In genomic region chr6:167558213-167558869, GRCh38 we compare ENCODE assay signal across 27 cellular contexts.
DNase-seq lines count a peak whose midpoint lies in the region; ATAC-seq and TF ChIP-seq lines count a peak whose summit lies in the region.
"Had no signal": no experiment of that assay in that cellular context is flagged by ENCODE, and none has a peak within 500 bp of the region (broad histone marks: within the 10 kb centered on the region; RNA-seq: fewer than 3 reads in every experiment).

No MANE protein-coding gene starts in this region.

- peaks cover 4% of the 10 kb centered on the region for H3K23me2 ChIP-seq in H9 (ENCODE audit: insufficient read length, low read depth, low read length, poor library complexity, severe bottlenecking)

- no CpG with 5 or more reads among the region's 10 CpGs for WGBS in H9 (ENCODE audit: extremely low coverage, insufficient read length, low lambda C conversion rate)
- 49% methylated on average over 10 of the region's 10 CpGs for WGBS in smooth muscle cell (ENCODE audit: low lambda C conversion rate)

- H3K23ac ChIP-seq in H9 (ENCODE audit: insufficient read length, low read depth, low read length), result no peak overlapping the region

- H4K8ac ChIP-seq in H9 (replicated peaks; ENCODE audit: insufficient read length, low read depth, low read length), result no peak overlapping the region

- H4K20me1 ChIP-seq in H9 (ENCODE audit: control insufficient read depth, insufficient read depth, insufficient read length) (peaks cover 3% of the 10 kb centered on the region), smooth muscle cell (ENCODE audit: low read depth) (no peaks in the 10 kb centered on the region)

- no peak overlapping the region for H3K56ac ChIP-seq in H9 (ENCODE audit: insufficient read length, low read depth, low read length)

- H3K9ac ChIP-seq in H9 (ENCODE audit: extremely low read depth, insufficient read length, low read length), result no peak overlapping the region
- H3K9ac ChIP-seq in smooth muscle cell (ENCODE audit: low read depth), result no peak overlapping the region

- H3K4me1 ChIP-seq in H9 (ENCODE audit: insufficient read depth, low read length), result no peaks in the 10 kb centered on the region; the same call in 1 of the 2 replicates
- no peaks in the 10 kb centered on the region for H3K4me1 ChIP-seq in smooth muscle cell (ENCODE audit: low read depth)
- H3K4me1 ChIP-seq: breast epithelium, transverse colon had no signal

- no peaks in the 10 kb centered on the region; a peak in 3 of 7 replicates for H3K36me3 Mint-ChIP-seq in H9 (ENCODE audit: insufficient read depth in 1 of 3, low read depth in 3 of 3)
- peaks cover 7% of the 10 kb centered on the region for H3K36me3 Mint-ChIP-seq in chondrocyte (ENCODE audit: low read depth)
- H3K36me3 Mint-ChIP-seq in nephron (ENCODE audit: low read depth), result peaks cover 9% of the 10 kb centered on the region
- peaks cover 4% of the 10 kb centered on the region for H3K36me3 Mint-ChIP-seq in natural killer cell treated with Interleukin-12 subunit alpha and Interleukin-12 subunit beta and Interleukin-15 and Interleukin-18, amount 100 ng/mL, for 72 hours
- H3K36me3 Mint-ChIP-seq: activated naive CD4-positive, alpha-beta T cell treated with anti-CD3 and anti-CD28 coated beads, Interleukin-2, amount 50 U/mL, for 24 hours; T-cell had no signal

- H4K91ac ChIP-seq in H9 (ENCODE audit: insufficient read length, low read depth, low read length), result no peak overlapping the region

- H3K4me3 Mint-ChIP-seq in H9, result no peak overlapping the region
- no peak overlapping the region for H3K4me3 Mint-ChIP-seq in chondrocyte (ENCODE audit: unreplicated experiment)
- peak overlapping the region in 1 of 3 experiments; percentile 37 for H3K4me3 Mint-ChIP-seq in nephron
- H3K4me3 Mint-ChIP-seq in natural killer cell treated with Interleukin-12 subunit alpha and Interleukin-12 subunit beta and Interleukin-15 and Interleukin-18, amount 100 ng/mL, for 72 hours, result no peak overlapping the region
- H3K4me3 Mint-ChIP-seq: activated naive CD4-positive, alpha-beta T cell treated with anti-CD3 and anti-CD28 coated beads, Interleukin-2, amount 50 U/mL, for 24 hours; GM23338; HFFc6; naive thymus-derived CD4-positive, alpha-beta T cell; T-cell had no signal

- H3K4ac ChIP-seq in H9 (ENCODE audit: low read depth, low read length), result no peak overlapping the region

- H2BK15ac ChIP-seq in H9 (ENCODE audit: low read depth, low read length), result no peak overlapping the region

- H3K4me1 Mint-ChIP-seq in H9 (peaks cover 3 to 5% of the 10 kb centered on the region in 2 experiments; a peak in 3 of 4 replicates), chondrocyte (ENCODE audit: low read depth) (peaks cover 21% of the 10 kb centered on the region), nephron (peaks cover 50% of the 10 kb centered on the region)
- H3K4me1 Mint-ChIP-seq in natural killer cell treated with Interleukin-12 subunit alpha and Interleukin-12 subunit beta and Interleukin-15 and Interleukin-18, amount 100 ng/mL, for 72 hours (ENCODE audit: low read depth in 2 of 2), result peaks cover 0 to 5% of the 10 kb centered on the region in 2 donors
- H3K4me1 Mint-ChIP-seq: activated naive CD4-positive, alpha-beta T cell treated with anti-CD3 and anti-CD28 coated beads, Interleukin-2, amount 50 U/mL, for 24 hours; naive thymus-derived CD4-positive, alpha-beta T cell; T-cell had no signal

- peaks cover 7% of the 10 kb centered on the region for H3K27me3 Mint-ChIP-seq in H9 (ENCODE audit: low read depth)
- peaks cover 4% of the 10 kb centered on the region for H3K27me3 Mint-ChIP-seq in chondrocyte (ENCODE audit: low read depth)
- H3K27me3 Mint-ChIP-seq in nephron (ENCODE audit: low read depth), result peaks cover 11% of the 10 kb centered on the region
- no peaks in the 10 kb centered on the region for H3K27me3 Mint-ChIP-seq in natural killer cell treated with Interleukin-12 subunit alpha and Interleukin-12 subunit beta and Interleukin-15 and Interleukin-18, amount 100 ng/mL, for 72 hours
- H3K27me3 Mint-ChIP-seq: activated naive CD4-positive, alpha-beta T cell treated with anti-CD3 and anti-CD28 coated beads, Interleukin-2, amount 50 U/mL, for 24 hours had no signal

- H3K14ac ChIP-seq in H9 (ENCODE audit: insufficient read depth, low read length), result peak overlapping the region; percentile 36; the same call in 1 of the 2 replicates

- no peaks in the 10 kb centered on the region for H3K36me3 ChIP-seq in smooth muscle cell (ENCODE audit: low read depth)
- H3K36me3 ChIP-seq: breast epithelium, left ventricle myocardium inferior, pancreas, transverse colon, WERI-Rb-1 had no signal

- no peaks in the 10 kb centered on the region for H3K79me1 ChIP-seq in H9 (ENCODE audit: insufficient read depth, low read depth, low read length, poor library complexity, severe bottlenecking)

- no peak overlapping the region for H2BK5ac ChIP-seq in H9 (ENCODE audit: insufficient read length, low read length)

- H3K9me3 ChIP-seq in H9 (ENCODE audit: control insufficient read depth, low read depth, low read length) (no peaks in the 10 kb centered on the region), smooth muscle cell (replicated peaks; ENCODE audit: low read depth) (peaks cover 4% of the 10 kb centered on the region)
- H3K9me3 ChIP-seq: pancreas, transverse colon had no signal

- H3K27ac Mint-ChIP-seq in H9 (peak overlapping the region in 1 of 3 experiments; percentile 22; a peak in 1 of 7 replicates), chondrocyte (ENCODE audit: unreplicated experiment) (peak overlapping the region; percentile 43), nephron (peak overlapping the region; percentile 86 to 98 (median 98))
- no peak overlapping the region for H3K27ac Mint-ChIP-seq in natural killer cell treated with Interleukin-12 subunit alpha and Interleukin-12 subunit beta and Interleukin-15 and Interleukin-18, amount 100 ng/mL, for 72 hours
- H3K27ac Mint-ChIP-seq: activated naive CD4-positive, alpha-beta T cell treated with anti-CD3 and anti-CD28 coated beads, Interleukin-2, amount 50 U/mL, for 24 hours; GM23338; HFFc6; naive thymus-derived CD4-positive, alpha-beta T cell; T-cell had no signal

- no peak overlapping the region for H2AK5ac ChIP-seq in H9 (ENCODE audit: insufficient read length, low read length)

- H4K5ac ChIP-seq in H9 (ENCODE audit: insufficient read length, low read depth, low read length), result peak overlapping the region; percentile 50

- in situ Hi-C loops in ACHN (cut with HindIII; ENCODE audit: low pct_ligation_motif_present, low pct_unique_long_range_greater_than_20kb, low sequenced_read_pairs), result no loop called here

- H3K79me2 ChIP-seq in H9 (ENCODE audit: insufficient read depth, low read length) (no peaks in the 10 kb centered on the region), smooth muscle cell (ENCODE audit: low read depth) (no peaks in the 10 kb centered on the region)

- no peak overlapping the region for H2BK12ac ChIP-seq in H9 (ENCODE audit: insufficient read length, low read depth, low read length)

- H2BK120ac ChIP-seq in H9 (ENCODE audit: low read depth, low read length, poor library complexity, severe bottlenecking), result no peak overlapping the region

- H3K4me2 ChIP-seq in H9 (ENCODE audit: insufficient read depth, insufficient read length, low read length) (no peak overlapping the region), smooth muscle cell (peak overlapping the region; percentile 22)
- H3K4me2 ChIP-seq: GM23338 had no signal

- H3K18ac ChIP-seq in H9 (ENCODE audit: insufficient read length, low read depth, low read length), result no peak overlapping the region

- no peaks in the 10 kb centered on the region for H3K27me3 ChIP-seq in H9 (ENCODE audit: insufficient read depth, low read length)
- H3K27me3 ChIP-seq in smooth muscle cell (ENCODE audit: low read depth), result no peaks in the 10 kb centered on the region
- H3K27me3 ChIP-seq: breast epithelium, pancreas, transverse colon had no signal

- no peak overlapping the region for H2AFZ ChIP-seq in H9 (ENCODE audit: low read length)
- H2AFZ ChIP-seq in smooth muscle cell (ENCODE audit: low read depth), result no peak overlapping the region
- H2AFZ ChIP-seq: GM23338 had no signal

- H3K27ac ChIP-seq in H9 (ENCODE audit: insufficient read length, low read depth, low read length), result no peak overlapping the region
- peak overlapping the region; percentile 6 for H3K27ac ChIP-seq in smooth muscle cell (ENCODE audit: low read depth)
- H3K27ac ChIP-seq: breast epithelium, left ventricle myocardium inferior, transverse colon, WERI-Rb-1 had no signal

- no peak overlapping the region for H3K4me3 ChIP-seq in smooth muscle cell
- H3K4me3 ChIP-seq: breast epithelium, GM23338, left ventricle myocardium inferior, pancreas, transverse colon had no signal

- H3T11ph ChIP-seq in H9 (ENCODE audit: low read length), result no peak overlapping the region

- no peak overlapping the region for H2BK20ac ChIP-seq in H9 (ENCODE audit: low read depth, low read length, poor library complexity, severe bottlenecking)

- no peak for ATAC-seq in natural killer cell treated with Interleukin-12 subunit alpha and Interleukin-12 subunit beta and Interleukin-15 and Interleukin-18, amount 100 ng/mL, for 72 hours
- ATAC-seq: GM23338; naive thymus-derived CD4-positive, alpha-beta T cell; T-cell had no signal

- no peak for TF ChIP-seq CTCF in H9 (conservative IDR thresholded peaks at IDR 0.05)
- TF ChIP-seq CTCF in chondrocyte (IDR thresholded peaks at IDR 0.05), result no peak
- TF ChIP-seq CTCF in nephron (IDR thresholded peaks at IDR 0.05; ENCODE audit: unreplicated experiment in 3 of 3), result no peak
- no peak for TF ChIP-seq CTCF in smooth muscle cell (IDR thresholded peaks at IDR 0.05; ENCODE audit: borderline replicate concordance, insufficient read depth, poor library complexity, severe bottlenecking)

- H3K9me3 Mint-ChIP-seq in H9 (peaks cover 6 to 10% of the 10 kb centered on the region in 2 experiments), chondrocyte (ENCODE audit: low read depth) (peaks cover 19% of the 10 kb centered on the region), nephron (peaks cover 17% of the 10 kb centered on the region)
- H3K9me3 Mint-ChIP-seq in natural killer cell treated with Interleukin-12 subunit alpha and Interleukin-12 subunit beta and Interleukin-15 and Interleukin-18, amount 100 ng/mL, for 72 hours, result peaks cover 8% of the 10 kb centered on the region

- H3F3A ChIP-seq in smooth muscle cell (ENCODE audit: low read depth), result no peaks in the 10 kb centered on the region

- no peak for DNase-seq in H9
- no peak for DNase-seq in chondrocyte (ENCODE audit: low spot score)
- no peak for DNase-seq in smooth muscle cell (lab: John Stamatoyannopoulos, UW; ENCODE audit: unreplicated experiment)
- DNase-seq in SIG-M5 treated with dmso at 0.1 percent for 504 hours (lab: John Stamatoyannopoulos, UW; ENCODE audit: unreplicated experiment), result no peak
- DNase-seq in CD1c-positive myeloid dendritic cell (ENCODE audit: extremely low spot score), result no peak
- DNase-seq in natural killer cell treated with Interleukin-12 subunit alpha and Interleukin-12 subunit beta and Interleukin-15 and Interleukin-18, amount 100 ng/mL, for 72 hours (ENCODE audit: low spot score), result no peak
- no peak for DNase-seq in ACHN
- DNase-seq: activated CD4-positive, alpha-beta T cell treated with anti-CD3 and anti-CD28 coated beads for 4 hours; amniotic stem cell; C1 segment of cervical spinal cord; DND-41; effector CD4-positive, alpha-beta T cell; HFFc6; left ventricle myocardium inferior; naive thymus-derived CD4-positive, alpha-beta T cell; NCI-H1092; NCI-H187; NCI-H82; pancreas; stimulated activated CD4-positive, alpha-beta T cell treated with anti-CD3 and anti-CD28 coated beads, Interleukin-4, amount 100 ng/mL, for 24 hours; T-cell; transverse colon; WERI-Rb-1 had no signal

Comparison
In these comparisons a context has a peak if more than half of its experiments do, and no peak if none do; other contexts are left out.
1. H3K27ac Mint-ChIP-seq: peak in chondrocyte (single experiment) and nephron (3 of 3); none in natural killer cell treated with Interleukin-12 subunit alpha and Interleukin-12 subunit beta and Interleukin-15 and Interleukin-18, amount 100 ng/mL, for 72 hours (0 of 2).